Comparison of ENCODE assay signal across 24 cellular contexts in the genomic region with DNA sequence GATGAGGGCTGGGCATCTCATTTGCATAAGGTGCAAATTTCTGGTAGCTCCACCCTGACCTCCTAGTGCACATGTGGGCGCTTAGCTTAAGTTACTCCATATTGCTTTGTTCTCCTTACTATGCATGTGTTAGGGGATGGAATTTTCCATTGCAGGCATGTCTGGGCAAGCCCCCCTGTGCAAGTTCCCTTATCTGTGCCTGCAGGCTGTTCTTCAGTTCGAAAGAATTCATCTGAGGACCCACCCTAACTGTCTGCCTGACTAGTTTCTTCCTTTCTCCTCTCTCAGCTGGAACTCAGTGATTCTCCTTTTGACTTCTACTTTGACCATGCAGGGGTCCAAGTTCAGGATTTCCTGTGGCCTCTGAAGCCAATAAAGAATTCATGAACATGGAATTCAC. TPM values are rescaled to one million over a fixed set of nuclear protein-coding genes. Genes with fewer than 3 reads are reported as not detected.
"Had no signal": no experiment of that assay in that cellular context is flagged by ENCODE, and none has a peak within 500 bp of the region (broad histone marks: within the 10 kb centered on the region; RNA-seq: fewer than 3 reads in every experiment).

No MANE protein-coding gene starts in this region.

- H3K27ac ChIP-seq: foreskin keratinocyte, lower lobe of right lung, parathyroid adenoma, sigmoid colon, stomach, thoracic aorta had no signal

- H3K4me1 Mint-ChIP-seq: activated CD4-positive, alpha-beta T cell treated with anti-CD3 and anti-CD28 coated beads, Interleukin-2, amount 10 ng/mL, durations not matched to agents 24 days and 14 days; mesothelial cell of epicardium; stimulated activated effector memory CD8-positive, alpha-beta T cell treated with anti-CD3 and anti-CD28 coated beads, Interleukin-12 subunit alpha, Interleukin-12 subunit beta, amount 100 ng/mL, for 72 hours; T-cell had no signal

- H3K4me1 ChIP-seq: foreskin keratinocyte, lower lobe of right lung, parathyroid adenoma, sigmoid colon, stomach had no signal

- H3K9me3 ChIP-seq: lower lobe of right lung, sigmoid colon had no signal

- H3K4me3 ChIP-seq: lower lobe of right lung, sigmoid colon, stomach, thoracic aorta had no signal

- H3K27me3 ChIP-seq: foreskin keratinocyte, sigmoid colon, stomach had no signal

- H3K36me3 Mint-ChIP-seq: stimulated activated effector memory CD8-positive, alpha-beta T cell treated with anti-CD3 and anti-CD28 coated beads, Interleukin-12 subunit alpha, Interleukin-12 subunit beta, amount 100 ng/mL, for 72 hours; T-cell had no signal

- ATAC-seq: activated CD8-positive, alpha-beta T cell treated with anti-CD3 and anti-CD28 coated beads for 36 hours; foreskin keratinocyte; left colon; lower lobe of right lung; natural killer cell treated with Interleukin-12 subunit alpha and Interleukin-12 subunit beta and Interleukin-15 and Interleukin-18, amount 100 ng/mL, for 72 hours; stimulated activated effector memory CD8-positive, alpha-beta T cell treated with anti-CD3 and anti-CD28 coated beads, Interleukin-12 subunit alpha, Interleukin-12 subunit beta, amount 100 ng/mL, for 72 hours; T-cell had no signal

- H3K9ac ChIP-seq: parathyroid adenoma had no signal

- H2AFZ ChIP-seq: parathyroid adenoma had no signal

- H3K4me3 Mint-ChIP-seq: activated CD4-positive, alpha-beta T cell treated with anti-CD3 and anti-CD28 coated beads, Interleukin-2, amount 10 ng/mL, durations not matched to agents 24 days and 14 days; activated CD8-positive, alpha-beta T cell treated with anti-CD3 and anti-CD28 coated beads for 36 hours; activated T-cell treated with anti-CD3 and anti-CD28 coated beads, Interleukin-2, amount 50 U/mL, for 24 hours; mesothelial cell of epicardium; natural killer cell treated with Interleukin-12 subunit alpha and Interleukin-12 subunit beta and Interleukin-15 and Interleukin-18, amount 100 ng/mL, for 72 hours; stimulated activated effector memory CD8-positive, alpha-beta T cell treated with anti-CD3 and anti-CD28 coated beads, Interleukin-12 subunit alpha, Interleukin-12 subunit beta, amount 100 ng/mL, for 72 hours; T-cell had no signal

- DNase-seq: activated CD4-positive, alpha-beta T cell treated with anti-CD3 and anti-CD28 coated beads, Interleukin-2, amount 10 ng/mL, durations not matched to agents 24 days and 14 days; activated CD8-positive, alpha-beta T cell treated with anti-CD3 and anti-CD28 coated beads for 36 hours; activated naive CD4-positive, alpha-beta T cell treated with anti-CD3 and anti-CD28 coated beads, Interleukin-2, amount 50 U/mL, for 16 hours; activated T-cell treated with anti-CD3 and anti-CD28 coated beads, Interleukin-2, amount 50 U/mL, for 24 hours; aorta; cerebellar nuclear complex; cortex of kidney; effector CD4-positive, alpha-beta T cell; glutamatergic neuron; hippocampal formation; islet precursor cell; left colon; lower lobe of right lung; sigmoid colon; stimulated activated CD4-positive, alpha-beta T cell treated with anti-CD3 and anti-CD28 coated beads, Interleukin-4, amount 100 ng/mL, for 24 hours; stomach; T-cell; T-helper 9 cell had no signal

- H3K79me2 ChIP-seq: parathyroid adenoma had no signal

- H3K36me3 ChIP-seq: lower lobe of right lung, sigmoid colon, stomach, thoracic aorta had no signal

- H3K27ac Mint-ChIP-seq: activated CD4-positive, alpha-beta T cell treated with anti-CD3 and anti-CD28 coated beads, Interleukin-2, amount 10 ng/mL, durations not matched to agents 24 days and 14 days; activated CD8-positive, alpha-beta T cell treated with anti-CD3 and anti-CD28 coated beads for 36 hours; activated T-cell treated with anti-CD3 and anti-CD28 coated beads, Interleukin-2, amount 50 U/mL, for 24 hours; mesothelial cell of epicardium; natural killer cell treated with Interleukin-12 subunit alpha and Interleukin-12 subunit beta and Interleukin-15 and Interleukin-18, amount 100 ng/mL, for 72 hours; stimulated activated effector memory CD8-positive, alpha-beta T cell treated with anti-CD3 and anti-CD28 coated beads, Interleukin-12 subunit alpha, Interleukin-12 subunit beta, amount 100 ng/mL, for 72 hours; T-cell had no signal

RNA-seq across cellular contexts. Expression of gene CCDC170, which starts 30.2 kb away (rescaled TPM):
- total RNA-seq: activated CD4-positive, alpha-beta T cell treated with anti-CD3 and anti-CD28 coated beads, Interleukin-2, amount 10 ng/mL, durations not matched to agents 24 days and 14 days; activated CD8-positive, alpha-beta T cell treated with anti-CD3 and anti-CD28 coated beads for 36 hours; foreskin keratinocyte; natural killer cell treated with Interleukin-12 subunit alpha and Interleukin-12 subunit beta and Interleukin-15 and Interleukin-18, amount 100 ng/mL, for 72 hours had no signal
